15 cellular contexts compared by ENCODE assay signal in genomic region chr6:90156861-90157260, GRCh38.
DNase-seq lines count a peak whose midpoint lies in the region; ATAC-seq and TF ChIP-seq lines count a peak whose summit lies in the region.
"Had no signal": no experiment of that assay in that cellular context is flagged by ENCODE, and none has a peak within 500 bp of the region (broad histone marks: within the 10 kb centered on the region; RNA-seq: fewer than 3 reads in every experiment).

No MANE protein-coding gene starts in this region.

- ATAC-seq in T-helper 17 cell (peak; percentile 99), GM21423 (IDR thresholded peaks at IDR 0.05; ENCODE audit: unreplicated experiment) (no peak)
- ATAC-seq: GM23338 had no signal

- H3K4me1 Mint-ChIP-seq in T-helper 17 cell: peaks cover 25% of the 10 kb centered on the region

- H3K27ac ChIP-seq in neutrophil: peak overlapping the region; percentile 24
- H3K27ac ChIP-seq: BLaER1 treated with 17β-estradiol and CSF1 and Interleukin-3, amounts not matched to agents 10 nM and 100 nM; colonic mucosa; prostate gland had no signal

- H3K4me3 ChIP-seq in neutrophil (ENCODE audit: low read depth in 1 of 2, low read length in 1 of 2) (no peak overlapping the region), foreskin fibroblast (ENCODE audit: low read depth in 1 of 2, low read length in 2 of 2) (no peak overlapping the region)
- H3K4me3 ChIP-seq: BLaER1 treated with 17β-estradiol and CSF1 and Interleukin-3, amounts not matched to agents 10 nM and 100 nM; colonic mucosa; GM23338; MG63; prostate gland had no signal

- H3K36me3 ChIP-seq in neutrophil: no peaks in the 10 kb centered on the region
- H3K36me3 ChIP-seq: colonic mucosa, MG63, prostate gland had no signal

- H3K27me3 ChIP-seq in neutrophil: no peaks in the 10 kb centered on the region
- H3K27me3 ChIP-seq: BLaER1 treated with 17β-estradiol and CSF1 and Interleukin-3, amounts not matched to agents 10 nM and 100 nM; colonic mucosa had no signal

- DNase-seq in HT1080 (ENCODE audit: low read depth) (peak; percentile 20), T-helper 17 cell (no peak), foreskin fibroblast (no peak), NCI-H526 (lab: John Stamatoyannopoulos, UW) (no peak), NCI-H1417 treated with DMSO at 0.1 percent for 48 hours (lab: John Stamatoyannopoulos, UW) (no peak)
- peak; percentile 48 for DNase-seq in activated naive CD4-positive, alpha-beta T cell treated with anti-CD3 and anti-CD28 coated beads, Interleukin-2, amount 50 U/mL, for 16 hours
- DNase-seq: colonic mucosa, MG63, midbrain, NCI-H2171 had no signal

- H3K27ac Mint-ChIP-seq in T-helper 17 cell: peak overlapping the region; percentile 81
- H3K27ac Mint-ChIP-seq: GM23338 had no signal

- H3K4me1 ChIP-seq in neutrophil (ENCODE audit: control insufficient read depth in 1 of 2, insufficient read depth in 1 of 2, low read depth in 1 of 2, low read length in 1 of 2): peaks cover 27 to 33% of the 10 kb centered on the region in 2 experiments
- H3K4me1 ChIP-seq: colonic mucosa, prostate gland had no signal

- no peak for TF ChIP-seq CTCF in neutrophil (IDR thresholded peaks at IDR 0.05)
- TF ChIP-seq CTCF in foreskin fibroblast (IDR thresholded peaks at IDR 0.05; ENCODE audit: low read depth, low read length): no peak

- H3K27me3 Mint-ChIP-seq in T-helper 17 cell: no peaks in the 10 kb centered on the region

- H3K4me3 Mint-ChIP-seq in T-helper 17 cell: peak overlapping the region; percentile 10
- H3K4me3 Mint-ChIP-seq: GM23338 had no signal

- H3K9me3 ChIP-seq in T-helper 17 cell (ENCODE audit: control insufficient read depth, low read length, poor library complexity, severe bottlenecking) (no peaks in the 10 kb centered on the region), neutrophil (no peaks in the 10 kb centered on the region)
- H3K9me3 ChIP-seq: BLaER1 treated with 17β-estradiol and CSF1 and Interleukin-3, amounts not matched to agents 10 nM and 100 nM; colonic mucosa; MG63; prostate gland had no signal

- no peaks in the 10 kb centered on the region for H3K36me3 Mint-ChIP-seq in T-helper 17 cell (ENCODE audit: low read depth)

Comparison
In these comparisons a context has a peak if more than half of its experiments do, and no peak if none do; other contexts are left out.
1. DNase-seq: peak in HT1080 (single experiment) and activated naive CD4-positive, alpha-beta T cell treated with anti-CD3 and anti-CD28 coated beads, Interleukin-2, amount 50 U/mL, for 16 hours (single experiment); none in T-helper 17 cell (0 of 3), foreskin fibroblast (0 of 2), NCI-H526 (0 of 2) and NCI-H1417 treated with DMSO at 0.1 percent for 48 hours (single experiment).